In the genomic region with DNA sequence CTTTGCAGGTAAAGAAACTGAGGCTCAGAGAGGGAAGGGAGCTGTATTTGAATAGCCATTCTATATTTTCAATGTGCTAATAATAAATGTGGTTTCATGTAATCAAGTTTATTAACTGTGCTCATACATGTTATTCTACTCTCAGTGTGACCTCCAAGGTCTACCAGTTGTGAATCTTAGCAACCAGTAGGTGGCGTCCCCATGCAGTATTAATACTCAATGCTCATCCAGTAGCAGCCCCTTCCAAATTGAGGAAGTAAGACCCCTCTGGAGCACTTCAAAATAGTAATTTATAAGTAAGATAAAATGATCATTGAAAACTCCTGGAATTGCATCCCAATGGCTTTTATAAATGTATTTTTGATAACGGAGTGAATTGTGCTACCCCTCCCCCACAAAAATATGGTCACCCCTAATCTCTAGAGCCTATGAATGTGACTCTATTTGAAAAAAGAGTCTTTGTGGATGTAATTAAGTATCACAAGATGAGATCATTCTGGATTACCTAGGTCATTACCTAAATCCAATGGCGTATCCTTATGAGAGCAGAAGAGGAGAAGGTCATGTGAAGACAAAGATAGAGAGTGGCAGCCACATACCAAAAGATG, we compare ENCODE assay signal across 8 cellular contexts. TPM values are rescaled to one million over a fixed set of nuclear protein-coding genes. Genes with fewer than 3 reads are reported as not detected.
DNase-seq lines count a peak whose midpoint lies in the region; ATAC-seq and TF ChIP-seq lines count a peak whose summit lies in the region.

No MANE protein-coding gene starts in this region.

- H2BK15ac ChIP-seq in neuronal stem cell (ENCODE audit: low read length): no peak overlapping the region

- no peaks in the 10 kb centered on the region for H3K4me1 ChIP-seq in neuronal stem cell (ENCODE audit: control insufficient read depth in 2 of 2, insufficient read depth in 1 of 2, low read depth in 1 of 2, low read length in 2 of 2)
- no peaks in the 10 kb centered on the region for H3K4me1 ChIP-seq in tibial artery

- H3K79me1 ChIP-seq in neuronal stem cell (ENCODE audit: low read depth, low read length): no peaks in the 10 kb centered on the region

- TF ChIP-seq CTCF in epithelial cell of esophagus (IDR thresholded peaks at IDR 0.05; ENCODE audit: insufficient read depth, low read depth, low read length, missing control alignments) (peak; percentile 82), tibial artery (IDR thresholded peaks at IDR 0.05) (no peak)

- no peak overlapping the region for H3K23ac ChIP-seq in neuronal stem cell (ENCODE audit: low read depth, low read length, poor library complexity)

- H3K36me3 ChIP-seq in neuronal stem cell (replicated peaks in 1 of 2; ENCODE audit: control insufficient read depth in 2 of 2, insufficient read depth in 2 of 2, low read length in 2 of 2) (no peaks in the 10 kb centered on the region), tibial artery (no peaks in the 10 kb centered on the region)

- H2BK12ac ChIP-seq in neuronal stem cell (ENCODE audit: low read length): no peak overlapping the region

- ATAC-seq in GM21529 (IDR thresholded peaks at IDR 0.05; ENCODE audit: unreplicated experiment): peak; percentile 93

- WGBS in neuronal stem cell (ENCODE audit: extremely low coverage in 2 of 2, insufficient read length in 2 of 2, insufficient replicate concordance in 1 of 2), 2 donors: no CpG with 5 or more reads among the region's 3 CpGs

- H3K4me2 ChIP-seq in neuronal stem cell (ENCODE audit: insufficient read depth, low read length, poor library complexity, severe bottlenecking): no peak overlapping the region

- no peak overlapping the region for H3K18ac ChIP-seq in neuronal stem cell (ENCODE audit: low read length)

- H4K91ac ChIP-seq in neuronal stem cell (ENCODE audit: low read depth, low read length, poor library complexity): no peak overlapping the region

- no peak overlapping the region for H2BK120ac ChIP-seq in neuronal stem cell (ENCODE audit: low read depth, low read length)

- H2BK5ac ChIP-seq in neuronal stem cell (ENCODE audit: low read length): no peak overlapping the region

- H3K14ac ChIP-seq in neuronal stem cell (ENCODE audit: low read length): no peak overlapping the region

- H3K9me3 ChIP-seq in neuronal stem cell (replicated peaks in 1 of 2; ENCODE audit: control insufficient read depth in 2 of 2, insufficient read depth in 1 of 2, low read depth in 1 of 2, low read length in 2 of 2): no peaks in the 10 kb centered on the region
- no peaks in the 10 kb centered on the region for H3K9me3 ChIP-seq in tibial artery

- no peak overlapping the region for H3K9ac ChIP-seq in neuronal stem cell (ENCODE audit: low read depth, low read length, poor library complexity)

- intact Hi-C loops in tibial artery (cut with DNase I; ENCODE audit: low total_unique reads): no loop called here

- H2AK5ac ChIP-seq in neuronal stem cell (ENCODE audit: low read depth, low read length): no peak overlapping the region

- H3K4me3 ChIP-seq in epithelial cell of esophagus (ENCODE audit: low read length): no peak overlapping the region
- H3K4me3 ChIP-seq in neuronal stem cell (ENCODE audit: low read length in 2 of 2): no peak overlapping the region
- H3K4me3 ChIP-seq in tibial artery: no peak overlapping the region

- H3K27ac ChIP-seq in neuronal stem cell (replicated peaks; ENCODE audit: low read length) (no peak overlapping the region), tibial artery (no peak overlapping the region)

- H2AFZ ChIP-seq in neuronal stem cell (ENCODE audit: low read length): no peak overlapping the region

- H3K4ac ChIP-seq in neuronal stem cell (ENCODE audit: low read length): no peak overlapping the region

- no peak overlapping the region for H4K8ac ChIP-seq in neuronal stem cell (ENCODE audit: low read depth, low read length)

- H3K27me3 ChIP-seq in neuronal stem cell (ENCODE audit: control insufficient read depth in 3 of 3, insufficient read depth in 3 of 3, low read depth in 1 of 3, low read length in 3 of 3): no peaks in the 10 kb centered on the region
- no peaks in the 10 kb centered on the region for H3K27me3 ChIP-seq in tibial artery

- DNase-seq in NCI-H82 (lab: John Stamatoyannopoulos, UW) (peak; percentile 75), NCI-H82 treated with DMSO at 0.1 percent for 48 hours (lab: John Stamatoyannopoulos, UW; ENCODE audit: unreplicated experiment) (no peak), HUDEP-2 (lab: John Stamatoyannopoulos, UW; ENCODE audit: unreplicated experiment in 76 of 76) (peak in 42 of 76 experiments; percentile 0 to 62 (median 22)), SW480 (ENCODE audit: low spot score) (peak; percentile 25), epithelial cell of esophagus (ENCODE audit: low read depth) (peak; percentile 67), neuronal stem cell (ENCODE audit: low spot score) (peak; percentile 21), tibial artery (no peak)

RNA-seq across cellular contexts. Expression of a gene that starts 20.4 kb away (rescaled TPM):
- 5.1 TPM for polyA plus RNA-seq in neuronal stem cell (2013, experiment 1 of 2)
- 5.2 TPM for polyA plus RNA-seq in neuronal stem cell (2013, experiment 2 of 2)

RNA-seq across cellular contexts. Expression of a gene that starts 53.2 kb away (rescaled TPM):
- polyA plus RNA-seq in neuronal stem cell (2013, experiment 1 of 2): 4.8 TPM
- polyA plus RNA-seq in neuronal stem cell (2013, experiment 2 of 2): 4.8 TPM

Comparison
In these comparisons a context has a peak if more than half of its experiments do, and no peak if none do; other contexts are left out.
1. DNase-seq: peak in NCI-H82 (single experiment), HUDEP-2 (42 of 76), SW480 (single experiment), epithelial cell of esophagus (single experiment) and neuronal stem cell (single experiment); none in NCI-H82 treated with DMSO at 0.1 percent for 48 hours (single experiment) and tibial artery (0 of 2).